Comparison of ENCODE assay signal across 16 cellular contexts in the genomic region with DNA sequence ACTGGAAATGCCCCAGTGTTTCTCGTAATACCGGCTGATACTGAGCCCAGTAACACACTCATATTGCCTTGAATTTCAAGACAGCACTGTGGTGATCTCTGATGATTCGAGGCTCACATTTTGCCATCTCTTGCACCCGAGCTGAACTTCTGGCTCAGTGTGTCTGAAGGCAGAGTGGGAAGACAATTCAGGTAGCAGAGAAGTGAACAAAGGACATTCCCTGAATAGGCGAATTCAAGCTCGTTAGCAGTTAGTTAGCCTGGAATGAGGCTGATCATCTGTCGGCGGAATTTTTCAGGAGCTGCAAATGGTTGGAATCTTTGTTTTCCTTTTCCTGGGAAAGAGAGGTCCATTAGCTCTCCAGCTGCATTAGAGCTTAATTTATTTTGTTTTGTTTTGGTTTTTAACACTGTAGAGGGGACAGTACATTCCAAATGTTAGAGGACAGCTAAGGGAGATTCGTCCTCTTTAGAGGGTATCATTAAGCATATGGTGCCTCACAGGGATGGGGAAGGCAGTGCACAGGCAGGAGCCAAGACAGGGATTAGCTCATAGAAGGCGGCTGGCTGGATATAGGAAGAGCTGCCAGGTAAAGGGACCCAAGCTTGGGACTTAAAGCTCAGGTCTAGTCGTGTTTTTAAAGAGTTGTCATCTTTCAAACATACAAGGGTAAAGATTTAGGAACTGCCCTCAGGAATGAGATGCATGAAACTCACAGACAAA.
"Had no signal": no experiment of that assay in that cellular context is flagged by ENCODE, and none has a peak within 500 bp of the region (broad histone marks: within the 10 kb centered on the region; RNA-seq: fewer than 3 reads in every experiment).

No MANE protein-coding gene starts in this region.

- H3K9me3 ChIP-seq: body of pancreas, left ventricle myocardium inferior, ovary, thoracic aorta had no signal

- H3K27ac ChIP-seq: body of pancreas, left ventricle myocardium inferior, ovary, thoracic aorta, VCaP had no signal

- H3K4me3 ChIP-seq: body of pancreas, left ventricle myocardium inferior, ovary, thoracic aorta had no signal

- FAIRE-seq: islet of Langerhans, urothelium cell line had no signal

- DNase-seq: activated CD4-positive, alpha-beta T cell treated with anti-CD3 and anti-CD28 coated beads for 48 hours; activated CD8-positive, alpha-beta memory T cell treated with anti-CD3 and anti-CD28 coated beads, Interleukin-2, amount 50 U/mL, for 48 hours; activated CD8-positive, alpha-beta T cell treated with anti-CD3 and anti-CD28 coated beads, Interleukin-2, amount 10 ng/mL, durations not matched to agents 7 days and 5 days; activated naive CD4-positive, alpha-beta T cell treated with Interleukin-2 at 50 U/mL for 16 hours; body of pancreas; cerebellar nuclear complex; dermis blood vessel endothelial cell; left ventricle myocardium inferior; ovary; stimulated activated CD4-positive, alpha-beta T cell treated with anti-CD3 and anti-CD28 coated beads, Interleukin-4, amount 100 ng/mL, for 1 hour; T-helper 9 cell had no signal

- H3K36me3 ChIP-seq: left ventricle myocardium inferior, ovary, thoracic aorta had no signal

- H3K27ac Mint-ChIP-seq: activated CD8-positive, alpha-beta T cell treated with anti-CD3 and anti-CD28 coated beads, Interleukin-2, amount 10 ng/mL, durations not matched to agents 7 days and 5 days had no signal

- H3K9me3 Mint-ChIP-seq: stimulated activated naive CD8-positive, alpha-beta T cell treated with anti-CD3 and anti-CD28 coated beads, Interleukin-15, Interleukin-2, amounts not matched to agents 100 ng/mL and 50 ng/mL, for 24 hours had no signal

- ATAC-seq: activated CD8-positive, alpha-beta T cell treated with anti-CD3 and anti-CD28 coated beads, Interleukin-2, amount 10 ng/mL, durations not matched to agents 7 days and 5 days; body of pancreas had no signal

- H3K27me3 ChIP-seq: body of pancreas, ovary had no signal

- H3K4me3 Mint-ChIP-seq: activated CD8-positive, alpha-beta T cell treated with anti-CD3 and anti-CD28 coated beads, Interleukin-2, amount 10 ng/mL, durations not matched to agents 7 days and 5 days; stimulated activated naive CD8-positive, alpha-beta T cell treated with anti-CD3 and anti-CD28 coated beads, Interleukin-15, Interleukin-2, amounts not matched to agents 100 ng/mL and 50 ng/mL, for 24 hours had no signal
